In the genomic region with DNA sequence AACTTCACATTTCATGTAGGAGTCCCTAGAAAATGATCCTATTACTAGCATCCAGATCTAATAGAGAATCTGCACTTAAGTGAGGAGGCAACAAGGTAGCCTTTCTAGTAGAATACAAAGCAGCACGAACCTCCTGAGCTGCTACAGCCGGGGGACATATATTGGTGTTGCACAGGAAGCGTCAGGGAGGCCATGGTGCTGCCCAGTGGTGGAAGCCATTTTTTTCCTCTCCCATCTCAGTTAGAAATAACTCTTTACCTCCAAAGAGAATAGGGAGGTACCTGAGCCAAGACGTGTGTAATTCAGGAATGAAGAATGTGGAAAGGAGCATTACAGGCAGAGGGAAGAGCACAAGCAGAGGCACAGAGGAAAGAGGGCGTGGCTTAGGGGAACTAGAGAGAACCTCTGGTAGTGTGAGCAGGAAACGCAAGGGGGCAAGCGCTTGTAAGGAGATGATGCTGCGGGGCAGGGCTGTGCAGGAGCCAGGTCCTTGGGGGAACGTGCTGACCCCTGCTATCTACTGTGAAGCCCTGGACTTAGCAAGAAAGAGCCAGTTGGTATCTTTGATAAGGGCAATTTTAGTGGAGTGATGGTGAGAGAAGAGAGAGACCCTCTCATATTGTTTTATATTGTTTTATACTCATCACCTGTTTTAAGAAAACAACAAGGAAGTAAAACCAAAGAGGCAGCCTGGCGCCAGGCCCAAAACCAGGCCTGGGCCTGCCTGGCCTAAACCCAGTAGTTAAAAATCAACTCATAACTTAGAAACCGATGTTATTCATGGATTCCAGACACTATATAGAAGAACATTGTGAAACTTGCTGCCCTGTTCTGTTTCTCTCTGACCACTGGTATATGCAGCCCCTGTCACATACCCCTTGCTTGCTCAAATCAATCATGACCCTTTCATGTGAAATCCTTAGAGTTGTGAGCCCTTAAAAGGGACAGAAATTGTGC, we compare ENCODE assay signal across 8 cellular contexts. TPM values are rescaled to one million over a fixed set of nuclear protein-coding genes. Genes with fewer than 3 reads are reported as not detected.
DNase-seq lines count a peak whose midpoint lies in the region; ATAC-seq, FAIRE-seq and TF ChIP-seq lines count a peak whose summit lies in the region.

No MANE protein-coding gene starts in this region.

- H3K9me3 ChIP-seq in HepG2 (ENCODE audit: low read length) = no peaks in the 10 kb centered on the region

- in situ Hi-C loops in HepG2 (cut with HindIII; ENCODE audit: extremely low pct_ligation_motif_present, low pct_unique_long_range_greater_than_20kb) = loop anchor here (5.0 kb wide), 1 partner anchor 153 kb away; no protein-coding TSS in a partner anchor

- H3K36me3 ChIP-seq in HepG2 (replicated peaks in 1 of 2; ENCODE audit: control insufficient read depth in 1 of 2, insufficient read depth in 2 of 2, low read length in 2 of 2) = no peaks in the 10 kb centered on the region

- no peak overlapping the region for H3K9ac ChIP-seq in HepG2 (ENCODE audit: insufficient read depth, low read depth, low read length)

- TF ChIP-seq CTCF in HepG2 (CRISPR knock-in tag; IDR thresholded peaks at IDR 0.05) (no peak), GM20000 (IDR thresholded peaks at IDR 0.05; ENCODE audit: extremely low read depth, missing control alignments) (no peak)

- no peaks in the 10 kb centered on the region for H4K20me1 ChIP-seq in HepG2 (ENCODE audit: insufficient read depth, low read length)

- no peak overlapping the region for H3K4me2 ChIP-seq in HepG2 (ENCODE audit: low read depth, low read length)

- peak; percentile 20 to 29 for DNase-seq in activated CD4-positive, alpha-beta T cell treated with anti-CD3 and anti-CD28 coated beads for 24 hours (ENCODE audit: low read depth in 2 of 2)
- no peak for DNase-seq in activated CD4-positive, alpha-beta T cell treated with anti-CD3 and anti-CD28 coated beads for 1 hour
- DNase-seq in activated T-cell treated with anti-CD3 and anti-CD28 coated beads, Interleukin-2, amount 50 U/mL, for 1 hour = peak; percentile 51
- DNase-seq in HepG2 (ENCODE audit: low spot score) (no peak), CD1c-positive myeloid dendritic cell (ENCODE audit: extremely low spot score) (no peak), Ammon's horn (ENCODE audit: low spot score) (no peak), GM20000 (ENCODE audit: low spot score) (no peak)

- no peak for TF ChIP-seq RAD21 in HepG2 (CRISPR knock-in tag; IDR thresholded peaks at IDR 0.05)

- no peaks in the 10 kb centered on the region; a peak in 1 of 5 replicates for H3K27me3 ChIP-seq in HepG2 (ENCODE audit: control insufficient read depth in 1 of 2, insufficient read depth in 2 of 2, low read length in 2 of 2)

- TF ChIP-seq EP300 in HepG2 (IDR thresholded peaks at IDR 0.05; ENCODE audit: low read depth in 2 of 2, low read length in 2 of 2) (no peak), HepG2 (CRISPR knock-in tag; IDR thresholded peaks at IDR 0.05; ENCODE audit: borderline replicate concordance) (no peak)

- TF ChIP-seq POLR2A in HepG2 (IDR thresholded peaks at IDR 0.05; ENCODE audit: insufficient read depth in 1 of 2, low read depth in 2 of 2, low read length in 2 of 2) = no peak

- ATAC-seq in HepG2 = no peak
- ATAC-seq in GM21447 (IDR thresholded peaks at IDR 0.05; ENCODE audit: unreplicated experiment) = no peak

- POLR2A ChIA-PET in HepG2 (lab: Yijun Ruan, JAX) = no interaction called here

- no peak overlapping the region for H3K4me3 ChIP-seq in HepG2 (replicated peaks in 1 of 3; ENCODE audit: insufficient read depth in 1 of 3, low read depth in 2 of 3, low read length in 3 of 3)

- intact Hi-C loops in HepG2 (cut with micrococcal nuclease; ENCODE audit: unreplicated experiment) = no loop called here

- FAIRE-seq in HepG2 (lab: Jason Lieb, UNC) = no peak

- no peak overlapping the region for H3K27ac ChIP-seq in HepG2 (ENCODE audit: extremely low read length, insufficient read depth, low read length)

- H3K4me1 ChIP-seq in HepG2 (ENCODE audit: insufficient read depth, low read length) = no peaks in the 10 kb centered on the region

- 68% methylated on average over 11 of the region's 11 CpGs for WGBS in HepG2 (ENCODE audit: low lambda C conversion rate)

- no peak overlapping the region for H2AFZ ChIP-seq in HepG2 (ENCODE audit: low read length)

- BruUV-seq in HepG2 (replicated peaks; lab: Mats Ljungman, UMichigan) = no TSS peak

- CTCF ChIA-PET in HepG2 (lab: Yijun Ruan, JAX; ENCODE audit: low intra/inter-chr PET ratio, low total read pairs) = no interaction called here

- H3K79me2 ChIP-seq in HepG2 (ENCODE audit: insufficient read depth, low read length) = no peaks in the 10 kb centered on the region

TF ChIP-seq in HepG2, 621 proteins besides CTCF, POLR2A, EP300 and RAD21:
- TF ChIP-seq MEIS2 (CRISPR knock-in tag; IDR thresholded peaks at IDR 0.05) (no peak), EHMT2 (IDR thresholded peaks at IDR 0.05; ENCODE audit: borderline replicate concordance, low read depth, low read length) (peak; percentile 75; the same call in 1 of the 2 replicates), GABPA (IDR thresholded peaks at IDR 0.05; ENCODE audit: low read depth, low read length) (no peak), GABPA (CRISPR knock-in tag; IDR thresholded peaks at IDR 0.05; ENCODE audit: low read depth) (peak; percentile 43; the same call in 1 of the 2 replicates), LCORL (IDR thresholded peaks at IDR 0.05) (0 out of 2 replicates have a peak, but pooled peaks have one; percentile 18), LCORL (CRISPR knock-in tag; IDR thresholded peaks at IDR 0.05) (no peak), YY1 (IDR thresholded peaks at IDR 0.05; ENCODE audit: insufficient read depth, insufficient replicate concordance, low read depth, low read length) (peak; percentile 59)

RNA-seq across cellular contexts. Expression of a gene that starts 50.0 kb away (rescaled TPM):
- 25.9 and 28.1 TPM in 2 replicates for total RNA-seq in HepG2 (2016; rRNA removed; fragmentation: Illumina TruSeq; extraction: Trizol)
- 52.8 and 57.1 TPM in 2 replicates for total RNA-seq in HepG2 (2016; cell fraction: cytosol; rRNA removed; fragmentation: Illumina TruSeq; extraction: Trizol; ENCODE audit: low read depth)
- total RNA-seq in HepG2 (2016; cell fraction: insoluble cytoplasmic fraction; rRNA removed; fragmentation: Illumina TruSeq; extraction: Trizol) = 23.2 and 24.1 TPM in 2 replicates
- total RNA-seq in HepG2 (2016; cell fraction: membrane; rRNA removed; fragmentation: Illumina TruSeq; extraction: Trizol) = 53.3 and 53.4 TPM in 2 replicates
- 21.2 and 27.7 TPM in 2 replicates for total RNA-seq in HepG2 (2016; cell fraction: nucleus; rRNA removed; fragmentation: Illumina TruSeq; extraction: Trizol)
- polyA plus RNA-seq in HepG2 (2011; rRNA removed) = 14.9 and 19.1 TPM in 2 replicates
- 8.9 and 10.8 TPM in 2 replicates for polyA plus RNA-seq in HepG2 (2011; cell fraction: cytosol; rRNA removed)
- polyA plus RNA-seq in HepG2 (2011; cell fraction: nucleus; rRNA removed) = 17.1 and 18.8 TPM in 2 replicates
- polyA plus RNA-seq in HepG2 (2012) = 9.2 and 12.3 TPM in 2 replicates
- polyA plus RNA-seq in HepG2 (2016; cell fraction: cytosol; fragmentation: Illumina TruSeq; extraction: Trizol; ENCODE audit: low read depth) = 50.0 and 57.9 TPM in 2 replicates
- 23.4 and 24.5 TPM in 2 replicates for polyA plus RNA-seq in HepG2 (2016; cell fraction: insoluble cytoplasmic fraction; fragmentation: Illumina TruSeq; extraction: Trizol; ENCODE audit: low read depth)
- polyA plus RNA-seq in HepG2 (2016; cell fraction: membrane; fragmentation: Illumina TruSeq; extraction: Trizol; ENCODE audit: low read depth) = 47.4 and 56.0 TPM in 2 replicates
- 25.5 and 26.3 TPM in 2 replicates for polyA plus RNA-seq in HepG2 (2016; cell fraction: nucleus; fragmentation: Illumina TruSeq; extraction: Trizol; ENCODE audit: insufficient read depth, low read depth)
- polyA minus RNA-seq in HepG2 (2011; rRNA and poly(A)+ RNA removed; ENCODE audit: low replicate concordance) = 10.1 and 38.1 TPM in 2 replicates
- polyA minus RNA-seq in HepG2 (2011; cell fraction: cytosol; rRNA and poly(A)+ RNA removed) = 14.6 and 16.9 TPM in 2 replicates
- 31.3 and 32.3 TPM in 2 replicates for polyA minus RNA-seq in HepG2 (2011; cell fraction: nucleus; rRNA and poly(A)+ RNA removed)

Comparison
In these comparisons a context has a peak if more than half of its experiments do, and no peak if none do; other contexts are left out.
1. DNase-seq: peak in activated CD4-positive, alpha-beta T cell treated with anti-CD3 and anti-CD28 coated beads for 24 hours (2 of 2) and activated T-cell treated with anti-CD3 and anti-CD28 coated beads, Interleukin-2, amount 50 U/mL, for 1 hour (single experiment); none in activated CD4-positive, alpha-beta T cell treated with anti-CD3 and anti-CD28 coated beads for 1 hour (single experiment), HepG2 (single experiment), CD1c-positive myeloid dendritic cell (single experiment), Ammon's horn (single experiment) and GM20000 (single experiment).